11 cellular contexts compared by ENCODE assay signal in genomic region chr5:769485-770145, GRCh38. TPM values are rescaled to one million over a fixed set of nuclear protein-coding genes. Genes with fewer than 3 reads are reported as not detected.
DNase-seq lines count a peak whose midpoint lies in the region; ATAC-seq and TF ChIP-seq lines count a peak whose summit lies in the region.
"Not testable (repeated sequence)": the region's sequence is repeated elsewhere in the genome, so short reads cannot be mapped to it uniquely, and the experiment has no call there.
"Had no signal": no experiment of that assay in that cellular context is flagged by ENCODE, and none has a peak within 500 bp of the region (broad histone marks: within the 10 kb centered on the region; RNA-seq: fewer than 3 reads in every experiment).

No MANE protein-coding gene starts in this region.

- not testable (repeated sequence) for H3K4me3 Mint-ChIP-seq in CD14-positive monocyte, activated B cell treated with CpG ODN at 0.5 μM for 24 hours

- H3K36me3 Mint-ChIP-seq in CD14-positive monocyte; activated B cell treated with CpG ODN at 0.5 μM for 24 hours (ENCODE audit: low read depth): not testable (repeated sequence)

- H3K79me1 ChIP-seq in neuronal stem cell (ENCODE audit: low read depth, low read length), result not testable (repeated sequence)

- peak overlapping the region; percentile 27 for H3K18ac ChIP-seq in neuronal stem cell (ENCODE audit: low read length)

- not testable (repeated sequence) for TF ChIP-seq EP300 in upper lobe of left lung (IDR thresholded peaks at IDR 0.05)

- not testable (repeated sequence) for H3K9me3 ChIP-seq in breast epithelium; heart left ventricle; right lobe of liver; neuronal stem cell (replicated peaks in 1 of 2; ENCODE audit: control insufficient read depth in 2 of 2, insufficient read depth in 1 of 2, low read depth in 1 of 2, low read length in 2 of 2); upper lobe of left lung

- H3K4me1 ChIP-seq in breast epithelium; right lobe of liver; neuronal stem cell (ENCODE audit: control insufficient read depth in 2 of 2, insufficient read depth in 1 of 2, low read depth in 1 of 2, low read length in 2 of 2); upper lobe of left lung: not testable (repeated sequence)
- peaks cover 0 to 16% (median 0%) of the 10 kb centered on the region in 12 donors for H3K4me1 ChIP-seq in heart left ventricle

- not testable (repeated sequence) for H3K27me3 ChIP-seq in breast epithelium; heart left ventricle; right lobe of liver; neuronal stem cell (ENCODE audit: control insufficient read depth in 3 of 3, insufficient read depth in 3 of 3, low read depth in 1 of 3, low read length in 3 of 3); upper lobe of left lung

- not testable (repeated sequence) for ATAC-seq in activated B cell treated with CpG ODN at 0.5 μM for 24 hours (ENCODE audit: low read depth); right lobe of liver; upper lobe of left lung (ENCODE audit: low FRiP score in 2 of 2)
- peak in 2 of 4 donors; percentile 6 to 11 for ATAC-seq in heart left ventricle

- intact Hi-C loops in CD14-positive monocyte (cut with micrococcal nuclease); activated B cell treated with CpG ODN at 0.5 μM for 24 hours (cut with micrococcal nuclease); breast epithelium (cut with DNase I; ENCODE audit: low total_unique reads): not testable (repeated sequence)
- intact Hi-C loops in heart left ventricle (cut with DNase I) (loop anchor here in 6 of 10 donors (5.0 to 10.0 kb wide), 4 partner anchors 75 to 95 kb away; no protein-coding TSS in a partner anchor), right lobe of liver (cut with DNase I) (loop anchor here in 1 of 2 donors (10.0 kb wide), 1 partner anchor 85 kb away; no protein-coding TSS in a partner anchor)

- peak overlapping the region; percentile 41 for H2BK12ac ChIP-seq in neuronal stem cell (ENCODE audit: low read length)

- not testable (repeated sequence) for H2AFZ ChIP-seq in neuronal stem cell (ENCODE audit: low read length)

- H3K27ac Mint-ChIP-seq in CD14-positive monocyte, activated B cell treated with CpG ODN at 0.5 μM for 24 hours: not testable (repeated sequence)

- H4K91ac ChIP-seq in neuronal stem cell (ENCODE audit: low read depth, low read length, poor library complexity), result not testable (repeated sequence)

- H3K9ac ChIP-seq in neuronal stem cell (ENCODE audit: low read depth, low read length, poor library complexity), result not testable (repeated sequence)

- not testable (repeated sequence) for H3K27ac ChIP-seq in breast epithelium; heart left ventricle; right lobe of liver; neuronal stem cell (replicated peaks; ENCODE audit: low read length); upper lobe of left lung

- H2AK5ac ChIP-seq in neuronal stem cell (ENCODE audit: low read depth, low read length), result not testable (repeated sequence)

- DNase-seq in CD14-positive monocyte (ENCODE audit: low spot score) (peak; percentile 36), activated B cell treated with CpG ODN at 0.5 μM for 24 hours (peak; percentile 12), breast epithelium (ENCODE audit: low spot score in 2 of 2) (peak; percentile 16 to 37), heart left ventricle (peak in 4 of 5 donors; percentile 20 to 33 (median 24)), right lobe of liver (peak; percentile 21 to 42 (median 37)), upper lobe of left lung (peak; percentile 20 to 72)
- peak; percentile 50 for DNase-seq in activated CD8-positive, alpha-beta memory T cell treated with anti-CD3 and anti-CD28 coated beads, Interleukin-2, amount 50 U/mL, for 48 hours
- DNase-seq in neuronal stem cell (ENCODE audit: low spot score), result not testable (repeated sequence)

- not testable (repeated sequence) for H2BK120ac ChIP-seq in neuronal stem cell (ENCODE audit: low read depth, low read length)

- POLR2A ChIA-PET in activated B cell treated with CpG ODN at 0.5 μM for 24 hours (lab: Charles Lee), result not testable (repeated sequence)

- 75 to 88% (median 80%) methylated on average over 26 to 29 of the region's 29 CpGs for WGBS in heart left ventricle, 4 donors
- WGBS in right lobe of liver (ENCODE audit: insufficient coverage, low coverage, low lambda C conversion rate, missing lambda C conversion rate), result 82% methylated on average over 15 of the region's 29 CpGs
- no CpG with 5 or more reads among the region's 29 CpGs for WGBS in neuronal stem cell (ENCODE audit: extremely low coverage in 2 of 2, insufficient read length in 2 of 2, insufficient replicate concordance in 1 of 2), 2 donors
- WGBS in upper lobe of left lung, 2 donors, result 87 to 94% methylated on average over 15 to 29 of the region's 29 CpGs

- TF ChIP-seq CTCF in CD14-positive monocyte (IDR thresholded peaks at IDR 0.05); activated B cell treated with CpG ODN at 0.5 μM for 24 hours (IDR thresholded peaks at IDR 0.05); breast epithelium (IDR thresholded peaks at IDR 0.05); heart left ventricle (IDR thresholded peaks at IDR 0.05); right lobe of liver (IDR thresholded peaks at IDR 0.05); upper lobe of left lung (IDR thresholded peaks at IDR 0.05): not testable (repeated sequence)

- TF ChIP-seq POLR2A in breast epithelium (IDR thresholded peaks at IDR 0.05); heart left ventricle (IDR thresholded peaks at IDR 0.05); right lobe of liver (IDR thresholded peaks at IDR 0.05); upper lobe of left lung (IDR thresholded peaks at IDR 0.05): not testable (repeated sequence)

- H3K36me3 ChIP-seq in breast epithelium, right lobe of liver: not testable (repeated sequence)
- peaks cover 0 to 23% (median 2%) of the 10 kb centered on the region in 9 donors for H3K36me3 ChIP-seq in heart left ventricle
- H3K36me3 ChIP-seq in neuronal stem cell (replicated peaks in 1 of 2; ENCODE audit: control insufficient read depth in 2 of 2, insufficient read depth in 2 of 2, low read length in 2 of 2), result peaks cover 0 to 17% of the 10 kb centered on the region in 2 donors
- peaks cover 0 to 16% (median 8%) of the 10 kb centered on the region in 4 donors for H3K36me3 ChIP-seq in upper lobe of left lung

- H2BK15ac ChIP-seq in neuronal stem cell (ENCODE audit: low read length), result not testable (repeated sequence)

- H3K23ac ChIP-seq in neuronal stem cell (ENCODE audit: low read depth, low read length, poor library complexity), result not testable (repeated sequence)

- not testable (repeated sequence) for H2BK5ac ChIP-seq in neuronal stem cell (ENCODE audit: low read length)

- H3K4me3 ChIP-seq in breast epithelium; heart left ventricle; right lobe of liver; neuronal stem cell (ENCODE audit: low read length in 2 of 2); upper lobe of left lung: not testable (repeated sequence)

- not testable (repeated sequence) for H3K27me3 Mint-ChIP-seq in CD14-positive monocyte (ENCODE audit: low read depth in 3 of 3); activated B cell treated with CpG ODN at 0.5 μM for 24 hours

- H3K14ac ChIP-seq in neuronal stem cell (ENCODE audit: low read length), result not testable (repeated sequence)

- CTCF ChIA-PET in activated B cell treated with CpG ODN at 0.5 μM for 24 hours (lab: Charles Lee), result not testable (repeated sequence)

- H3K9me3 Mint-ChIP-seq in CD14-positive monocyte, activated B cell treated with CpG ODN at 0.5 μM for 24 hours: not testable (repeated sequence)

- H3K4me1 Mint-ChIP-seq in CD14-positive monocyte, activated B cell treated with CpG ODN at 0.5 μM for 24 hours: not testable (repeated sequence)

- H4K8ac ChIP-seq in neuronal stem cell (ENCODE audit: low read depth, low read length), result not testable (repeated sequence)

- H3K4ac ChIP-seq in neuronal stem cell (ENCODE audit: low read length), result not testable (repeated sequence)

- H3K4me2 ChIP-seq in neuronal stem cell (ENCODE audit: insufficient read depth, low read length, poor library complexity, severe bottlenecking), result not testable (repeated sequence)

RNA-seq across cellular contexts. Expression of gene ZDHHC11B, which starts 14.9 kb away (rescaled TPM):
- polyA plus RNA-seq in CD14-positive monocyte (not detected), heart left ventricle (1 to 10 TPM; 3.0 to 8.8 TPM)
- total RNA-seq in activated B cell treated with CpG ODN at 0.5 μM for 24 hours (0.07 and 0.09 TPM in 2 replicates), breast epithelium (1 to 10 TPM; 1.1 to 4.8 (median 3.9) TPM), heart left ventricle (10 to 100 TPM in 5 of 9 donors, 1 to 10 TPM in 4; 5.1 to 26.5 (median 10.2) TPM), right lobe of liver (1 to 10 TPM in 5 of 6 experiments, under 1 TPM in 1; 0.56 to 5.1 (median 2.8) TPM), upper lobe of left lung (10 to 100 TPM in 4 of 6 donors, 1 to 10 TPM in 2; 7.4 to 40.8 (median 13.1) TPM)
- 2.4 TPM for polyA plus RNA-seq in neuronal stem cell (2013, experiment 1 of 2)
- polyA plus RNA-seq in neuronal stem cell (2013, experiment 2 of 2), result 2.2 TPM
- total RNA-seq: LHCN-M2, RPMI7951 had no signal
- polyA plus RNA-seq: CD8-positive, alpha-beta memory T cell had no signal
